In genomic region chr11:36289226-36289852, GRCh38 we compare ENCODE assay signal across 1 cellular context.
TF ChIP-seq lines count a peak whose summit lies in the region.

Gene COMMD9, minus strand, starts transcription at chr11:36289424. Its CDS starts 12 bp downstream, at chr11:36289412.

TF ChIP-seq in HepG2, 621 proteins besides CTCF, POLR2A, EP300 and RAD21 (continued from another document and continues in another):
- peak; percentile 83; the same call in 1 of the 2 replicates for TF ChIP-seq THAP9 (CRISPR knock-in tag; IDR thresholded peaks at IDR 0.05; ENCODE audit: borderline replicate concordance)
- TF ChIP-seq ZNF280B (CRISPR knock-in tag; IDR thresholded peaks at IDR 0.05; ENCODE audit: borderline replicate concordance), result peak; percentile 53; the same call in 1 of the 2 replicates
- no peak for TF ChIP-seq ZNF326 (CRISPR knock-in tag; IDR thresholded peaks at IDR 0.05; ENCODE audit: borderline replicate concordance)
- no peak; the same call in 1 of the 2 replicates for TF ChIP-seq ARID2 (CRISPR knock-in tag; IDR thresholded peaks at IDR 0.05; ENCODE audit: borderline replicate concordance)
- no peak for TF ChIP-seq STAG1 (CRISPR knock-in tag; IDR thresholded peaks at IDR 0.05)
- TF ChIP-seq EZH2 (conservative IDR thresholded peaks at IDR 0.05; ENCODE audit: low read depth, low read length), result no peak
- no peak for TF ChIP-seq NFATC3 (CRISPR knock-in tag; IDR thresholded peaks at IDR 0.05)
- TF ChIP-seq AHDC1 (CRISPR knock-in tag; IDR thresholded peaks at IDR 0.05; ENCODE audit: borderline replicate concordance), result no peak
- TF ChIP-seq CBX2 (IDR thresholded peaks at IDR 0.05; ENCODE audit: low read depth, low read length), result no peak
- no peak for TF ChIP-seq CBX2 (CRISPR knock-in tag; IDR thresholded peaks at IDR 0.05; ENCODE audit: low read depth)
- TF ChIP-seq ZNF747 (CRISPR knock-in tag; IDR thresholded peaks at IDR 0.05; ENCODE audit: borderline replicate concordance), result no peak
- TF ChIP-seq ZSCAN30 (CRISPR knock-in tag; IDR thresholded peaks at IDR 0.05), result no peak
- TF ChIP-seq HNRNPK (IDR thresholded peaks at IDR 0.05; ENCODE audit: low read depth, low read length, poor library complexity, severe bottlenecking), result no peak
- no peak for TF ChIP-seq WIZ (CRISPR knock-in tag; IDR thresholded peaks at IDR 0.05)
- TF ChIP-seq ZBED4 (CRISPR knock-in tag; IDR thresholded peaks at IDR 0.05; ENCODE audit: borderline replicate concordance), result no peak
- no peak for TF ChIP-seq NFE2L1 (CRISPR knock-in tag; IDR thresholded peaks at IDR 0.05; ENCODE audit: borderline replicate concordance)
- TF ChIP-seq MXI1 (IDR thresholded peaks at IDR 0.05; ENCODE audit: borderline replicate concordance, low read depth, low read length), result peak; percentile 85; the same call in 2 of the 3 replicates
- TF ChIP-seq RARA (CRISPR knock-in tag; IDR thresholded peaks at IDR 0.05), result peak; percentile 25; the same call in 1 of the 2 replicates
- TF ChIP-seq SYNCRIP (IDR thresholded peaks at IDR 0.05; ENCODE audit: insufficient read depth, low read depth, low read length), result no peak
- TF ChIP-seq HOXD1 (CRISPR knock-in tag; IDR thresholded peaks at IDR 0.05), result 0 out of 2 replicates have a peak, but pooled peaks have one; percentile 47
- TF ChIP-seq MEF2D (CRISPR knock-in tag; IDR thresholded peaks at IDR 0.05), result no peak; the same call in 1 of the 2 replicates
- TF ChIP-seq RFX5 (IDR thresholded peaks at IDR 0.05; ENCODE audit: low read depth, low read length), result no peak
- TF ChIP-seq ZNF101 (CRISPR knock-in tag; IDR thresholded peaks at IDR 0.05; ENCODE audit: borderline replicate concordance, low read depth), result no peak
- peak; percentile 68; the same call in 1 of the 2 replicates for TF ChIP-seq ZNF230 (CRISPR knock-in tag; IDR thresholded peaks at IDR 0.05)
- TF ChIP-seq TGIF2 (CRISPR knock-in tag; IDR thresholded peaks at IDR 0.05), result peak; percentile 99
- peak; percentile 47 for TF ChIP-seq ZNF883 (CRISPR knock-in tag; IDR thresholded peaks at IDR 0.05; ENCODE audit: not compliant biosample characterization)
- peak; percentile 84; the same call in 1 of the 2 replicates for TF ChIP-seq ZIK1 (CRISPR knock-in tag; IDR thresholded peaks at IDR 0.05; ENCODE audit: borderline replicate concordance, low read depth)
- no peak for TF ChIP-seq KAT2B (IDR thresholded peaks at IDR 0.05; ENCODE audit: borderline replicate concordance, low read depth, low read length)
- TF ChIP-seq ARHGAP35 (CRISPR knock-in tag; IDR thresholded peaks at IDR 0.05; ENCODE audit: borderline replicate concordance), result peak; percentile 66; the same call in 1 of the 2 replicates
- peak; percentile 42 for TF ChIP-seq PTBP1 (IDR thresholded peaks at IDR 0.05; ENCODE audit: low read depth, low read length, poor library complexity, severe bottlenecking)
- no peak for TF ChIP-seq GABPA (IDR thresholded peaks at IDR 0.05; ENCODE audit: low read depth, low read length)
- TF ChIP-seq GABPA (CRISPR knock-in tag; IDR thresholded peaks at IDR 0.05; ENCODE audit: low read depth), result peak; percentile 68
- TF ChIP-seq ZNF510 (CRISPR knock-in tag; IDR thresholded peaks at IDR 0.05; ENCODE audit: low read depth), result 0 out of 2 replicates have a peak, but pooled peaks have one; percentile 33
- 0 out of 2 replicates have a peak, but pooled peaks have one; percentile 48 for TF ChIP-seq ZNF33B (CRISPR knock-in tag; IDR thresholded peaks at IDR 0.05)
- TF ChIP-seq ZNF264 (CRISPR knock-in tag; IDR thresholded peaks at IDR 0.05), result no peak; the same call in 1 of the 2 replicates
- TF ChIP-seq BCLAF1 (IDR thresholded peaks at IDR 0.05), result no peak
- no peak for TF ChIP-seq BATF2 (CRISPR knock-in tag; IDR thresholded peaks at IDR 0.05)
- no peak for TF ChIP-seq ATF5 (CRISPR knock-in tag; IDR thresholded peaks at IDR 0.05; ENCODE audit: low read depth)
- TF ChIP-seq PHF8 (CRISPR knock-in tag; IDR thresholded peaks at IDR 0.05), result peak; percentile 82
- TF ChIP-seq ZNF543 (CRISPR knock-in tag; IDR thresholded peaks at IDR 0.05), result no peak
- no peak for TF ChIP-seq ZC3H13 (CRISPR knock-in tag; IDR thresholded peaks at IDR 0.05)
- TF ChIP-seq AKAP8 (CRISPR knock-in tag; IDR thresholded peaks at IDR 0.05), result no peak
- TF ChIP-seq ZNF772 (CRISPR knock-in tag; IDR thresholded peaks at IDR 0.05), result no peak
- no peak for TF ChIP-seq ZNF282 (IDR thresholded peaks at IDR 0.05; ENCODE audit: partially characterized antibody)
- TF ChIP-seq ZNF766 (CRISPR knock-in tag; IDR thresholded peaks at IDR 0.05; ENCODE audit: borderline replicate concordance), result no peak
- TF ChIP-seq SETDB1 (CRISPR knock-in tag; IDR thresholded peaks at IDR 0.05; ENCODE audit: borderline replicate concordance), result no peak
- TF ChIP-seq ISL2 (CRISPR knock-in tag; IDR thresholded peaks at IDR 0.05), result peak; percentile 68; the same call in 1 of the 2 replicates
- peak; percentile 41; the same call in 1 of the 2 replicates for TF ChIP-seq ZFP1 (CRISPR knock-in tag; IDR thresholded peaks at IDR 0.05)
- no peak for TF ChIP-seq ZNF552 (CRISPR knock-in tag; IDR thresholded peaks at IDR 0.05; ENCODE audit: borderline replicate concordance)
- peak; percentile 82 for TF ChIP-seq NR2C2 (CRISPR knock-in tag; IDR thresholded peaks at IDR 0.05; ENCODE audit: borderline replicate concordance)
- no peak for TF ChIP-seq ZNF333 (CRISPR knock-in tag; IDR thresholded peaks at IDR 0.05; ENCODE audit: borderline replicate concordance)
- no peak for TF ChIP-seq RELA (CRISPR knock-in tag; IDR thresholded peaks at IDR 0.05)
